Comparison of ENCODE assay signal across 2 cellular contexts in the genomic region with DNA sequence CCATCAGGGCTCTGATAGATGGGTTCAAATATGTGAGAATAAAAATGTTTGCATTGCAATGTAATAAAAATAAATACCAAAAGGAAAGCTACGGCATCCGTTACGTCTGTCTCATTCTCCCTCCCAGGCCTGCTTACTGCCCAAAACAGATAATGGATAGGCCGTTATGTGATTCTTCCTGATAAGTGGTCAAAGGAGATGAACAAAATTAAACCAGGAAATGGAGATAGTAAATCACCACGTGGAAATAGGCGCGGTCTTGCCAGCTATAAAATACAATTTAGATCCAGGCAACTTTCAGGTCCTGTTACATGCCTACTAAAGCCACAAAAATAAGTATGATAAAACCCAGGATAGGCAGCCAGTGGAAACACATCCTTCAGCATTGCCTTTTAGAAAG.
TF ChIP-seq lines count a peak whose summit lies in the region.

No MANE protein-coding gene starts in this region.

TF ChIP-seq in K562, 482 proteins besides CTCF, POLR2A, EP300 and RAD21 (continues in another document):
- no peak for TF ChIP-seq GATA2 (CRISPR knock-in tag; IDR thresholded peaks at IDR 0.05)
- TF ChIP-seq, protein P1, sequence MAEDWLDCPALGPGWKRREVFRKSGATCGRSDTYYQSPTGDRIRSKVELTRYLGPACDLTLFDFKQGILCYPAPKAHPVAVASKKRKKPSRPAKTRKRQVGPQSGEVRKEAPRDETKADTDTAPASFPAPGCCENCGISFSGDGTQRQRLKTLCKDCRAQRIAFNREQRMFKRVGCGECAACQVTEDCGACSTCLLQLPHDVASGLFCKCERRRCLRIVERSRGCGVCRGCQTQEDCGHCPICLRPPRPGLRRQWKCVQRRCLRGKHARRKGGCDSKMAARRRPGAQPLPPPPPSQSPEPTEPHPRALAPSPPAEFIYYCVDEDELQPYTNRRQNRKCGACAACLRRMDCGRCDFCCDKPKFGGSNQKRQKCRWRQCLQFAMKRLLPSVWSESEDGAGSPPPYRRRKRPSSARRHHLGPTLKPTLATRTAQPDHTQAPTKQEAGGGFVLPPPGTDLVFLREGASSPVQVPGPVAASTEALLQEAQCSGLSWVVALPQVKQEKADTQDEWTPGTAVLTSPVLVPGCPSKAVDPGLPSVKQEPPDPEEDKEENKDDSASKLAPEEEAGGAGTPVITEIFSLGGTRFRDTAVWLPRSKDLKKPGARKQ (CRISPR knock-in tag; IDR thresholded peaks at IDR 0.05) = no peak
- no peak for TF ChIP-seq CTBP1 (IDR thresholded peaks at IDR 0.05; ENCODE audit: borderline replicate concordance)
- TF ChIP-seq ZNF696 (CRISPR knock-in tag; conservative IDR thresholded peaks at IDR 0.05) = no peak
- TF ChIP-seq, protein P2, sequence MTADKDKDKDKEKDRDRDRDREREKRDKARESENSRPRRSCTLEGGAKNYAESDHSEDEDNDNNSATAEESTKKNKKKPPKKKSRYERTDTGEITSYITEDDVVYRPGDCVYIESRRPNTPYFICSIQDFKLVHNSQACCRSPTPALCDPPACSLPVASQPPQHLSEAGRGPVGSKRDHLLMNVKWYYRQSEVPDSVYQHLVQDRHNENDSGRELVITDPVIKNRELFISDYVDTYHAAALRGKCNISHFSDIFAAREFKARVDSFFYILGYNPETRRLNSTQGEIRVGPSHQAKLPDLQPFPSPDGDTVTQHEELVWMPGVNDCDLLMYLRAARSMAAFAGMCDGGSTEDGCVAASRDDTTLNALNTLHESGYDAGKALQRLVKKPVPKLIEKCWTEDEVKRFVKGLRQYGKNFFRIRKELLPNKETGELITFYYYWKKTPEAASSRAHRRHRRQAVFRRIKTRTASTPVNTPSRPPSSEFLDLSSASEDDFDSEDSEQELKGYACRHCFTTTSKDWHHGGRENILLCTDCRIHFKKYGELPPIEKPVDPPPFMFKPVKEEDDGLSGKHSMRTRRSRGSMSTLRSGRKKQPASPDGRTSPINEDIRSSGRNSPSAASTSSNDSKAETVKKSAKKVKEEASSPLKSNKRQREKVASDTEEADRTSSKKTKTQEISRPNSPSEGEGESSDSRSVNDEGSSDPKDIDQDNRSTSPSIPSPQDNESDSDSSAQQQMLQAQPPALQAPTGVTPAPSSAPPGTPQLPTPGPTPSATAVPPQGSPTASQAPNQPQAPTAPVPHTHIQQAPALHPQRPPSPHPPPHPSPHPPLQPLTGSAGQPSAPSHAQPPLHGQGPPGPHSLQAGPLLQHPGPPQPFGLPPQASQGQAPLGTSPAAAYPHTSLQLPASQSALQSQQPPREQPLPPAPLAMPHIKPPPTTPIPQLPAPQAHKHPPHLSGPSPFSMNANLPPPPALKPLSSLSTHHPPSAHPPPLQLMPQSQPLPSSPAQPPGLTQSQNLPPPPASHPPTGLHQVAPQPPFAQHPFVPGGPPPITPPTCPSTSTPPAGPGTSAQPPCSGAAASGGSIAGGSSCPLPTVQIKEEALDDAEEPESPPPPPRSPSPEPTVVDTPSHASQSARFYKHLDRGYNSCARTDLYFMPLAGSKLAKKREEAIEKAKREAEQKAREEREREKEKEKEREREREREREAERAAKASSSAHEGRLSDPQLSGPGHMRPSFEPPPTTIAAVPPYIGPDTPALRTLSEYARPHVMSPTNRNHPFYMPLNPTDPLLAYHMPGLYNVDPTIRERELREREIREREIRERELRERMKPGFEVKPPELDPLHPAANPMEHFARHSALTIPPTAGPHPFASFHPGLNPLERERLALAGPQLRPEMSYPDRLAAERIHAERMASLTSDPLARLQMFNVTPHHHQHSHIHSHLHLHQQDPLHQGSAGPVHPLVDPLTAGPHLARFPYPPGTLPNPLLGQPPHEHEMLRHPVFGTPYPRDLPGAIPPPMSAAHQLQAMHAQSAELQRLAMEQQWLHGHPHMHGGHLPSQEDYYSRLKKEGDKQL (CRISPR knock-in tag; IDR thresholded peaks at IDR 0.05; ENCODE audit: borderline replicate concordance) = no peak
- 0 out of 2 replicates have a peak, but pooled peaks have one; percentile 24 for TF ChIP-seq PTRF (tag; IDR thresholded peaks at IDR 0.05)
- 0 out of 2 replicates have a peak, but pooled peaks have one; percentile 8 for TF ChIP-seq KAT8 (IDR thresholded peaks at IDR 0.05; ENCODE audit: low read depth)
- TF ChIP-seq, protein P3, sequence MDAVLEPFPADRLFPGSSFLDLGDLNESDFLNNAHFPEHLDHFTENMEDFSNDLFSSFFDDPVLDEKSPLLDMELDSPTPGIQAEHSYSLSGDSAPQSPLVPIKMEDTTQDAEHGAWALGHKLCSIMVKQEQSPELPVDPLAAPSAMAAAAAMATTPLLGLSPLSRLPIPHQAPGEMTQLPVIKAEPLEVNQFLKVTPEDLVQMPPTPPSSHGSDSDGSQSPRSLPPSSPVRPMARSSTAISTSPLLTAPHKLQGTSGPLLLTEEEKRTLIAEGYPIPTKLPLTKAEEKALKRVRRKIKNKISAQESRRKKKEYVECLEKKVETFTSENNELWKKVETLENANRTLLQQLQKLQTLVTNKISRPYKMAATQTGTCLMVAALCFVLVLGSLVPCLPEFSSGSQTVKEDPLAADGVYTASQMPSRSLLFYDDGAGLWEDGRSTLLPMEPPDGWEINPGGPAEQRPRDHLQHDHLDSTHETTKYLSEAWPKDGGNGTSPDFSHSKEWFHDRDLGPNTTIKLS (IDR thresholded peaks at IDR 0.05; ENCODE audit: borderline replicate concordance, low read depth) = no peak
- TF ChIP-seq SMAD3 (CRISPR knock-in tag; conservative IDR thresholded peaks at IDR 0.05) = 0 out of 2 replicates have a peak, but pooled peaks have one; percentile 59
- peak in 1 of 2 experiments; percentile 24; a peak in 1 of 4 replicates for TF ChIP-seq TEAD1 (CRISPR knock-in tag; IDR thresholded peaks at IDR 0.05)

TF ChIP-seq in neural cell, 6 proteins besides CTCF, POLR2A, EP300 and RAD21:
- TF ChIP-seq SMC3 (conservative IDR thresholded peaks at IDR 0.05; ENCODE audit: poor library complexity) = no peak
- no peak for TF ChIP-seq EZH2 (IDR thresholded peaks at IDR 0.05; ENCODE audit: borderline replicate concordance, insufficient read depth, low read length, poor library complexity, severe bottlenecking)
- TF ChIP-seq TAF1 (IDR thresholded peaks at IDR 0.05; ENCODE audit: low read depth) = no peak
- TF ChIP-seq, protein P4, sequence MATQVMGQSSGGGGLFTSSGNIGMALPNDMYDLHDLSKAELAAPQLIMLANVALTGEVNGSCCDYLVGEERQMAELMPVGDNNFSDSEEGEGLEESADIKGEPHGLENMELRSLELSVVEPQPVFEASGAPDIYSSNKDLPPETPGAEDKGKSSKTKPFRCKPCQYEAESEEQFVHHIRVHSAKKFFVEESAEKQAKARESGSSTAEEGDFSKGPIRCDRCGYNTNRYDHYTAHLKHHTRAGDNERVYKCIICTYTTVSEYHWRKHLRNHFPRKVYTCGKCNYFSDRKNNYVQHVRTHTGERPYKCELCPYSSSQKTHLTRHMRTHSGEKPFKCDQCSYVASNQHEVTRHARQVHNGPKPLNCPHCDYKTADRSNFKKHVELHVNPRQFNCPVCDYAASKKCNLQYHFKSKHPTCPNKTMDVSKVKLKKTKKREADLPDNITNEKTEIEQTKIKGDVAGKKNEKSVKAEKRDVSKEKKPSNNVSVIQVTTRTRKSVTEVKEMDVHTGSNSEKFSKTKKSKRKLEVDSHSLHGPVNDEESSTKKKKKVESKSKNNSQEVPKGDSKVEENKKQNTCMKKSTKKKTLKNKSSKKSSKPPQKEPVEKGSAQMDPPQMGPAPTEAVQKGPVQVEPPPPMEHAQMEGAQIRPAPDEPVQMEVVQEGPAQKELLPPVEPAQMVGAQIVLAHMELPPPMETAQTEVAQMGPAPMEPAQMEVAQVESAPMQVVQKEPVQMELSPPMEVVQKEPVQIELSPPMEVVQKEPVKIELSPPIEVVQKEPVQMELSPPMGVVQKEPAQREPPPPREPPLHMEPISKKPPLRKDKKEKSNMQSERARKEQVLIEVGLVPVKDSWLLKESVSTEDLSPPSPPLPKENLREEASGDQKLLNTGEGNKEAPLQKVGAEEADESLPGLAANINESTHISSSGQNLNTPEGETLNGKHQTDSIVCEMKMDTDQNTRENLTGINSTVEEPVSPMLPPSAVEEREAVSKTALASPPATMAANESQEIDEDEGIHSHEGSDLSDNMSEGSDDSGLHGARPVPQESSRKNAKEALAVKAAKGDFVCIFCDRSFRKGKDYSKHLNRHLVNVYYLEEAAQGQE (IDR thresholded peaks at IDR 0.05; ENCODE audit: borderline replicate concordance) = no peak
- TF ChIP-seq MXI1 (conservative IDR thresholded peaks at IDR 0.05; ENCODE audit: poor library complexity, severe bottlenecking) = no peak
- no peak for TF ChIP-seq POLR2AphosphoS5 (IDR thresholded peaks at IDR 0.05)
TF ChIP-seq in neural cell: peak in this region for 0.
